8 cellular contexts compared by ENCODE assay signal in the genomic region with DNA sequence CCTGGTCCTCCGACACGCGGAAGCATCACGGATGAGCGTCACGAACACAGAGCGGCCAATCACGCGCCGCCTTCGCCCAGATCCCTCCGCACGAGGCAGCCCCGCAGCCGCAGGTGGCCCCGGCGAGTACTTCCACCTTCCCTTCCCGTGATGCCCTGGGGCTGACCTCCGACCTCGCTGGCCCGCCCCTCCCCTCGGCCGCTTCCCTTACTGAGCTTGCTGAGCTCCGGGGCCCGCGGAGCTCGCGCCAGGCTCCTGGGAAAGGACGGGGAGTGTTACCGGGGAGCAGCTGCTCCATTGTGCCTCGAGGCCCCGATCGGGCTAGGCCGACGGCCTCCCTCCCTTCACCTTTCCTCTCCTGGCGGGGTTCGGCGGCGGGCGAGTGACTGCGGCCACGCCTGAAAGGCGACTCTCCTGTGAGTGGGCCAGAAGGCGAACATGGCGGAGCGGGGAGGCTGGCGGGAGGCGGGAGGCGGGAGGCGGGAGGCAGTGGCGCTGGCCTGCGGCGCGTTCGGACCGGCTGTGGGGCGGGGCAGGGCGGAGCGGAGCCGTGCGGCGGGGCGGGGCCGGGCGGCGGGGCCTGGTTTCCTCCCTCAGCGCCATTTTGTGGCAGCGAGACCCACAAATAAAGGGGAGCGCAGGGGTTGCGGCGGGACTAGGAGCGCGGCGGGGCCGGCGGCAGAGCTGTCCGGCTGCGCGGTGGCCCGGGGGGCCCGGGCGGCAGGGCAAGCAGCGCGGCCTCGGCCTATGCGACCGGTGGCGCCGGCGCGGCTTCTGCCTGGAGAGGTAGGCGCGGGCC. TPM values are rescaled to one million over a fixed set of nuclear protein-coding genes. Genes with fewer than 3 reads are reported as not detected.
A peak's percentile ranks its signal among the peaks of the same experiment; 100 is the strongest.
DNase-seq lines count a peak whose midpoint lies in the region; ATAC-seq and TF ChIP-seq lines count a peak whose summit lies in the region.

TSS of gene WTAP (plus strand) at position 589 of the 799 bp plus-strand sequence. CDS start 8,760 bp downstream, outside the sequence.

- H3K36me3 ChIP-seq in BJ (ENCODE audit: control insufficient read depth, insufficient read depth, low read length): no peaks in the 10 kb centered on the region

- CTCF ChIA-PET in BJ (lab: Yijun Ruan, JAX): interaction anchor here (0.6 to 1.4 kb wide), 4 partner anchors 10 to 1008 kb away, joined by 3 to 6 read pairs (median 4); no protein-coding TSS in a partner anchor

- peak; percentile 70 for ATAC-seq in HG03457 (IDR thresholded peaks at IDR 0.05; ENCODE audit: unreplicated experiment)

- POLR2A ChIA-PET in BJ (lab: Charles Lee): interaction anchor here (0.6 kb wide), 1 partner anchor 10 kb away, joined by 3 read pairs; no protein-coding TSS in a partner anchor

- TF ChIP-seq CTCF in BJ (IDR thresholded peaks at IDR 0.05; ENCODE audit: insufficient read depth, low read depth, low read length): no peak

- peak; percentile 47 for DNase-seq in BJ (ENCODE audit: low read depth)
- DNase-seq in GM19240 (ENCODE audit: insufficient read length, low spot score): peak; percentile 73
- peak; percentile 97 to 99 for DNase-seq in NCI-H524 (lab: John Stamatoyannopoulos, UW)
- peak; percentile 97 to 98 for DNase-seq in activated CD4-positive, alpha-beta T cell treated with anti-CD3 and anti-CD28 coated beads for 4 hours
- peak; percentile 89 to 96 (median 94) for DNase-seq in stimulated activated CD4-positive, alpha-beta T cell treated with anti-CD3 and anti-CD28 coated beads, Interleukin-1b, Interleukin-23, amount 100 ng/mL, for 24 hours (ENCODE audit: low read depth in 4 of 4, low spot score in 1 of 4)

- peak within 1 kb of the TSS; percentile 98 for H3K27ac ChIP-seq in cingulate gyrus (ENCODE audit: low read depth, low read length)
- peak within 1 kb of the TSS; percentile 100 for H3K27ac ChIP-seq in layer of hippocampus (ENCODE audit: low read depth, low read length)

- H3K4me3 ChIP-seq in BJ (ENCODE audit: low read depth, low read length): peak within 1 kb of the TSS; percentile 92

- H3K27me3 ChIP-seq in BJ (ENCODE audit: control insufficient read depth, insufficient read depth, low read length): no peaks in the 10 kb centered on the region
- H3K27me3 ChIP-seq in layer of hippocampus (ENCODE audit: control insufficient read depth, insufficient read depth, low read length): no peaks in the 10 kb centered on the region

RNA-seq across cellular contexts. Expression of gene WTAP, which starts in this region (rescaled TPM):
- 10.0 and 23.3 TPM in 2 replicates for polyA plus RNA-seq in BJ (2011; rRNA removed)
- polyA minus RNA-seq in BJ (2011; rRNA and poly(A)+ RNA removed): 21.7 and 24.0 TPM in 2 replicates

Comparison
In these comparisons a context has a peak if more than half of its experiments do, and no peak if none do; other contexts are left out.
1. Peak in every context shown above with its lines: DNase-seq, ATAC-seq, H3K4me3 ChIP-seq and H3K27ac ChIP-seq.
2. DNase-seq: peak in every context shown above with its lines; median percentile 98 in NCI-H524; 98 in activated CD4-positive, alpha-beta T cell treated with anti-CD3 and anti-CD28 coated beads for 4 hours; 94 in stimulated activated CD4-positive, alpha-beta T cell treated with anti-CD3 and anti-CD28 coated beads, Interleukin-1b, Interleukin-23, amount 100 ng/mL, for 24 hours; 73 in GM19240; 47 in BJ.